In the genomic region with DNA sequence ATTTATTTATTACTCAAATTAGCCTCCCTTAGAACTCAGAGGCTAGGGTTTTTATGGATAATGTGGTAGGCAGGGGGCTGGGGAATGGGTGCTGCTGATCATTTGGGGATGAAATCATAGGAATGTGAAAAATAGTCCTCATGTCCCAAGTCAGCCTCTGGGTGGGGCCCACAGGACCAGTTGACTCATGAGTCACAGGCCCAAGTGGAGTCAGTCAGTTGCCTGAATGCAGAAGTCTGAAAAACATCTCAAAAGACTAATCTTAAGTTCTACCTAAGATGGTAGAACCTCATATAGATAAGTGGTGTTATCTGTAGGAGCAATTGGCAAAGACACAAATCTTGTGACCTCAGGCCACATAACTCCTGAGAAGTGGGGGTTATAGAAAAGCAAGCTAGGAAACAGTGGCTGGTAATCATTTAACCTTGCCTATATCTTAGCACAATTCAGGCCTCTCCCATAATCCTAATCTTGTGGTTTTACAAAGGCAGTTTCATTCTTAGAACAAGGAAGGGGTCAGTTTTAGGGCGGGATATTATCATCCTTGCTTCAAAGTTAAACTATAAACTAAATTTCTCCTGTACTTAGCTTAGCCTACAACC, we compare ENCODE assay signal across 14 cellular contexts.
DNase-seq lines count a peak whose midpoint lies in the region; ATAC-seq and TF ChIP-seq lines count a peak whose summit lies in the region.
"Had no signal": no experiment of that assay in that cellular context is flagged by ENCODE, and none has a peak within 500 bp of the region (broad histone marks: within the 10 kb centered on the region; RNA-seq: fewer than 3 reads in every experiment).

No MANE protein-coding gene starts in this region.

- H3K4me1 ChIP-seq in effector memory CD4-positive, alpha-beta T cell (ENCODE audit: control insufficient read depth, insufficient read depth, low read length, poor library complexity, severe bottlenecking), result no peaks in the 10 kb centered on the region
- H3K4me1 ChIP-seq: BE2C, parathyroid adenoma had no signal

- H3K4me3 Mint-ChIP-seq in stimulated activated naive B cell treated with anti-CD40 and anti-IgM and Interleukin-4, amounts not matched to agents 10 μg/mL and 1 μg/mL and 100 μg/mL, for 72 hours, result no peak overlapping the region
- H3K4me3 Mint-ChIP-seq: endodermal cell had no signal

- peaks cover 0 to 2% of the 10 kb centered on the region in 2 donors for H3K4me1 Mint-ChIP-seq in stimulated activated naive B cell treated with anti-CD40 and anti-IgM and Interleukin-4, amounts not matched to agents 10 μg/mL and 1 μg/mL and 100 μg/mL, for 72 hours

- no peak for TF ChIP-seq CTCF in cardiac fibroblast (IDR thresholded peaks at IDR 0.05; ENCODE audit: low read depth, low read length)

- no peaks in the 10 kb centered on the region for H3K27me3 ChIP-seq in MG63
- no peaks in the 10 kb centered on the region for H3K27me3 ChIP-seq in effector memory CD4-positive, alpha-beta T cell (replicated peaks; ENCODE audit: control insufficient read depth, insufficient read depth, low read length, poor library complexity, severe bottlenecking)
- H3K27me3 ChIP-seq: BE2C had no signal

- ATAC-seq in stimulated activated naive B cell treated with anti-CD40 and anti-IgM and Interleukin-4, amounts not matched to agents 10 μg/mL and 1 μg/mL and 100 μg/mL, for 72 hours (replicated peaks), result no peak
- ATAC-seq in HG03354 (IDR thresholded peaks at IDR 0.05; ENCODE audit: poor library complexity, severe bottlenecking, unreplicated experiment), result no peak

- peaks cover 5% of the 10 kb centered on the region; the same call in 1 of the 2 replicates for H3K9me3 ChIP-seq in MG63
- no peaks in the 10 kb centered on the region for H3K9me3 ChIP-seq in effector memory CD4-positive, alpha-beta T cell (ENCODE audit: control insufficient read depth, low read length)
- H3K9me3 ChIP-seq: BE2C had no signal

- DNase-seq in Daoy (ENCODE audit: low read depth) (peak; percentile 4), MG63 (peak; percentile 9), cardiac fibroblast (ENCODE audit: low read depth in 2 of 2) (peak; percentile 26 to 70), myocyte (ENCODE audit: low read depth) (peak; percentile 24), cerebellar cortex (ENCODE audit: low spot score) (no peak)
- no peak for DNase-seq in stimulated activated naive B cell treated with anti-CD40 and anti-IgM and Interleukin-4, amounts not matched to agents 10 μg/mL and 1 μg/mL and 100 μg/mL, for 72 hours
- no peak for DNase-seq in effector memory CD4-positive, alpha-beta T cell
- DNase-seq: activated CD8-positive, alpha-beta memory T cell treated with anti-CD3 and anti-CD28 coated beads for 24 hours; BE2C; DMS53; endodermal cell had no signal

- no peak overlapping the region for H3K27ac Mint-ChIP-seq in stimulated activated naive B cell treated with anti-CD40 and anti-IgM and Interleukin-4, amounts not matched to agents 10 μg/mL and 1 μg/mL and 100 μg/mL, for 72 hours
- H3K27ac Mint-ChIP-seq: endodermal cell had no signal

- no peaks in the 10 kb centered on the region for H3K36me3 Mint-ChIP-seq in stimulated activated naive B cell treated with anti-CD40 and anti-IgM and Interleukin-4, amounts not matched to agents 10 μg/mL and 1 μg/mL and 100 μg/mL, for 72 hours

- no peaks in the 10 kb centered on the region for H3K27me3 Mint-ChIP-seq in stimulated activated naive B cell treated with anti-CD40 and anti-IgM and Interleukin-4, amounts not matched to agents 10 μg/mL and 1 μg/mL and 100 μg/mL, for 72 hours

- no peaks in the 10 kb centered on the region for H3K9me3 Mint-ChIP-seq in stimulated activated naive B cell treated with anti-CD40 and anti-IgM and Interleukin-4, amounts not matched to agents 10 μg/mL and 1 μg/mL and 100 μg/mL, for 72 hours
- H3K9me3 Mint-ChIP-seq: endodermal cell had no signal

- H3K27ac ChIP-seq in effector memory CD4-positive, alpha-beta T cell (ENCODE audit: insufficient read depth, low read length, poor library complexity, severe bottlenecking), result no peak overlapping the region
- H3K27ac ChIP-seq: parathyroid adenoma, VCaP had no signal

- H3K4me3 ChIP-seq in MG63 (no peak overlapping the region), cardiac fibroblast (replicated peaks in 1 of 2; ENCODE audit: low read depth in 2 of 2, low read length in 2 of 2) (no peak overlapping the region)
- H3K4me3 ChIP-seq in effector memory CD4-positive, alpha-beta T cell (ENCODE audit: insufficient read depth, low read depth, low read length, poor library complexity, severe bottlenecking), result no peak overlapping the region

- no peaks in the 10 kb centered on the region for H3K36me3 ChIP-seq in MG63
- H3K36me3 ChIP-seq in effector memory CD4-positive, alpha-beta T cell (ENCODE audit: control insufficient read depth, insufficient read depth, low read length), result no peaks in the 10 kb centered on the region
- H3K36me3 ChIP-seq: BE2C had no signal

Comparison
In these comparisons a context has a peak if more than half of its experiments do, and no peak if none do; other contexts are left out.
1. DNase-seq: peak in Daoy (single experiment), MG63 (single experiment), cardiac fibroblast (2 of 2) and myocyte (single experiment); none in cerebellar cortex (single experiment), stimulated activated naive B cell treated with anti-CD40 and anti-IgM and Interleukin-4, amounts not matched to agents 10 μg/mL and 1 μg/mL and 100 μg/mL, for 72 hours (single experiment) and effector memory CD4-positive, alpha-beta T cell (0 of 3).